ENCODE assay signal across 18 cellular contexts in genomic region chr1:17168480-17168878, GRCh38. TPM values are rescaled to one million over a fixed set of nuclear protein-coding genes. Genes with fewer than 3 reads are reported as not detected.
DNase-seq lines count a peak whose midpoint lies in the region; ATAC-seq and TF ChIP-seq lines count a peak whose summit lies in the region.
"Had no signal": no experiment of that assay in that cellular context is flagged by ENCODE, and none has a peak within 500 bp of the region (broad histone marks: within the 10 kb centered on the region; RNA-seq: fewer than 3 reads in every experiment).

No MANE protein-coding gene starts in this region.

- H3K27ac ChIP-seq in foreskin keratinocyte (no peak overlapping the region), prostate gland (no peak overlapping the region), left ventricle myocardium inferior (replicated peaks) (no peak overlapping the region)
- H3K27ac ChIP-seq: 22Rv1, gastroesophageal sphincter, skin epidermis, transverse colon had no signal

- H3K36me3 ChIP-seq in prostate gland (no peaks in the 10 kb centered on the region), left ventricle myocardium inferior (no peaks in the 10 kb centered on the region)
- H3K36me3 ChIP-seq: gastroesophageal sphincter, transverse colon had no signal

- ATAC-seq in foreskin keratinocyte, result peak; percentile 6
- ATAC-seq: gastroesophageal sphincter, left cardiac atrium had no signal

- no peak overlapping the region for H3K4me3 ChIP-seq in prostate gland
- H3K4me3 ChIP-seq in left ventricle myocardium inferior, result no peak overlapping the region
- H3K4me3 ChIP-seq: gastroesophageal sphincter, skin epidermis, transverse colon had no signal

- H3K27me3 ChIP-seq in foreskin keratinocyte, result no peaks in the 10 kb centered on the region
- H3K27me3 ChIP-seq in prostate gland (replicated peaks; ENCODE audit: insufficient read depth), result no peaks in the 10 kb centered on the region
- H3K27me3 ChIP-seq in left ventricle myocardium inferior (ENCODE audit: low read depth), result peaks cover 76% of the 10 kb centered on the region

- TF ChIP-seq POLR2A in prostate gland (IDR thresholded peaks at IDR 0.05), result no peak

- DNase-seq in A172 (ENCODE audit: low spot score), result peak; percentile 84
- peak; percentile 91 for DNase-seq in HS-27A (ENCODE audit: low read depth)
- DNase-seq in amniotic stem cell (lab: John Stamatoyannopoulos, UW), result peak; percentile 44
- peak in 1 of 2 donors; percentile 44 for DNase-seq in foreskin keratinocyte
- no peak for DNase-seq in prostate gland (ENCODE audit: low spot score)
- no peak for DNase-seq in NCI-H2171 (lab: John Stamatoyannopoulos, UW)
- DNase-seq in NCI-H524 (lab: John Stamatoyannopoulos, UW), result no peak
- DNase-seq in left ventricle myocardium inferior, result no peak
- DNase-seq: activated CD4-positive, alpha-beta T cell treated with anti-CD3 and anti-CD28 coated beads, Interleukin-2, amount 10 ng/mL, durations not matched to agents 7 days and 5 days; left cardiac atrium; NCI-H2029; nephron progenitor cell; transverse colon had no signal

- H3K9me3 ChIP-seq in prostate gland (no peaks in the 10 kb centered on the region), left ventricle myocardium inferior (replicated peaks) (no peaks in the 10 kb centered on the region)
- H3K9me3 ChIP-seq: gastroesophageal sphincter, transverse colon had no signal

- WGBS in prostate gland, result 27% methylated on average over 4 of the region's 4 CpGs

- intact Hi-C loops in prostate gland (cut with DNase I), result no loop called here
- intact Hi-C loops in left ventricle myocardium inferior (cut with micrococcal nuclease), result no loop called here

- peaks cover 13% of the 10 kb centered on the region for H3K4me1 ChIP-seq in foreskin keratinocyte
- H3K4me1 ChIP-seq in prostate gland (replicated peaks), result no peaks in the 10 kb centered on the region
- no peaks in the 10 kb centered on the region for H3K4me1 ChIP-seq in left ventricle myocardium inferior
- H3K4me1 ChIP-seq: gastroesophageal sphincter, transverse colon had no signal

- TF ChIP-seq CTCF in foreskin keratinocyte (conservative IDR thresholded peaks at IDR 0.05), result no peak
- TF ChIP-seq CTCF in prostate gland (IDR thresholded peaks at IDR 0.05), result no peak
- no peak for TF ChIP-seq CTCF in left ventricle myocardium inferior (IDR thresholded peaks at IDR 0.05; ENCODE audit: borderline replicate concordance)

RNA-seq across cellular contexts. Expression of gene PADI1, which starts 36.4 kb away (rescaled TPM):
- total RNA-seq in A172 (2014; rRNA removed; shearing (Covaris generic)), result 1.7 and 3.5 TPM in 2 replicates
- total RNA-seq in foreskin keratinocyte (0.42 and 0.75 TPM in 2 replicates), prostate gland (under 1 TPM; 0.18 to 0.34 TPM), left ventricle myocardium inferior (not detected)
- polyA plus RNA-seq in foreskin keratinocyte, result 0.30 and 0.43 TPM in 2 replicates
- total RNA-seq: activated CD4-positive, alpha-beta T cell treated with anti-CD3 and anti-CD28 coated beads, Interleukin-2, amount 10 ng/mL, durations not matched to agents 7 days and 5 days; activated T-helper 2 cell treated with anti-CD3 and anti-CD28 coated beads, Interferon-gamma antibody, Interleukin-2, Interleukin-4, amounts not matched to agents 10 μg/mL and 5 μg/mL and 100 μg/mL, durations not matched to agents 14 hours and 24 hours and 36 hours; left cardiac atrium had no signal
- polyA plus RNA-seq: IgD-negative memory B cell had no signal

RNA-seq across cellular contexts. Expression of gene PADI2, which starts 49.2 kb away (rescaled TPM):
- 0.31 TPM in 1 of 2 replicates, not detected in the other for total RNA-seq in A172 (2014; rRNA removed; shearing (Covaris generic))
- 0.56 and 0.95 TPM in 2 replicates for total RNA-seq in foreskin keratinocyte
- 0.45 TPM in 2 replicates for polyA plus RNA-seq in foreskin keratinocyte
- 1 to 10 TPM; 1.1 to 5.0 TPM for total RNA-seq in prostate gland
- 0.49 TPM for total RNA-seq in left ventricle myocardium inferior

Comparison
In these comparisons a context has a peak if more than half of its experiments do, and no peak if none do; other contexts are left out.
1. DNase-seq: peak in A172 (single experiment), HS-27A (single experiment) and amniotic stem cell (single experiment); none in prostate gland (single experiment), NCI-H2171 (single experiment), NCI-H524 (0 of 2) and left ventricle myocardium inferior (single experiment).